Comparison of ENCODE assay signal across 18 cellular contexts in genomic region chr3:186942168-186942567, GRCh38.
"Had no signal": no experiment of that assay in that cellular context is flagged by ENCODE, and none has a peak within 500 bp of the region (broad histone marks: within the 10 kb centered on the region; RNA-seq: fewer than 3 reads in every experiment).

No MANE protein-coding gene starts in this region.

- H3K4me1 ChIP-seq: transverse colon had no signal

- H3K4me2 ChIP-seq: neural progenitor cell had no signal

- H3K9me3 Mint-ChIP-seq: activated CD8-positive, alpha-beta T cell treated with anti-CD3 and anti-CD28 coated beads for 36 hours; activated naive CD4-positive, alpha-beta T cell treated with anti-CD3 and anti-CD28 coated beads, Interleukin-2, amount 50 U/mL, for 24 hours; activated T-cell treated with anti-CD3 and anti-CD28 coated beads, Interleukin-2, amount 50 U/mL, for 4 hours; central memory CD8-positive, alpha-beta T cell; immature natural killer cell; naive B cell; neural progenitor cell; T-cell had no signal

- H3K27ac Mint-ChIP-seq: activated CD8-positive, alpha-beta T cell treated with anti-CD3 and anti-CD28 coated beads for 36 hours; activated naive CD4-positive, alpha-beta T cell treated with anti-CD3 and anti-CD28 coated beads, Interleukin-2, amount 50 U/mL, for 24 hours; neural progenitor cell; T-cell had no signal

- ATAC-seq: activated CD8-positive, alpha-beta T cell treated with anti-CD3 and anti-CD28 coated beads for 36 hours; activated T-cell treated with anti-CD3 and anti-CD28 coated beads, Interleukin-2, amount 50 U/mL, for 4 hours; foreskin keratinocyte; T-cell had no signal

- H3K4me3 ChIP-seq: neural progenitor cell, sigmoid colon, SK-N-MC, transverse colon had no signal

- DNase-seq: activated CD4-positive, alpha-beta T cell treated with anti-CD3 and anti-CD28 coated beads for 4 hours; activated CD8-positive, alpha-beta T cell treated with anti-CD3 and anti-CD28 coated beads for 36 hours; activated effector memory CD4-positive, alpha-beta T cell treated with Interleukin-2 at 50 U/mL for 16 hours; activated T-cell treated with anti-CD3 and anti-CD28 coated beads, Interleukin-2, amount 50 U/mL, for 4 hours; cortex of kidney; effector CD4-positive, alpha-beta T cell; foreskin keratinocyte; immature natural killer cell; mammary epithelial cell; naive B cell; sigmoid colon; stimulated activated CD4-positive, alpha-beta T cell treated with anti-CD3 and anti-CD28 coated beads, Interleukin-1b, Interleukin-23, amount 100 ng/mL, for 48 hours; T-cell; transverse colon had no signal

- H3K27ac ChIP-seq: foreskin keratinocyte, neural progenitor cell, SK-N-MC, transverse colon had no signal

- H3K36me3 ChIP-seq: neural progenitor cell, sigmoid colon, transverse colon had no signal

- H3K9me3 ChIP-seq: sigmoid colon, transverse colon had no signal

- H3K27me3 Mint-ChIP-seq: activated CD8-positive, alpha-beta T cell treated with anti-CD3 and anti-CD28 coated beads for 36 hours; activated naive CD4-positive, alpha-beta T cell treated with anti-CD3 and anti-CD28 coated beads, Interleukin-2, amount 50 U/mL, for 24 hours; central memory CD8-positive, alpha-beta T cell; naive B cell; T-cell had no signal

- H3K4me3 Mint-ChIP-seq: activated CD8-positive, alpha-beta T cell treated with anti-CD3 and anti-CD28 coated beads for 36 hours; activated naive CD4-positive, alpha-beta T cell treated with anti-CD3 and anti-CD28 coated beads, Interleukin-2, amount 50 U/mL, for 24 hours; activated T-cell treated with anti-CD3 and anti-CD28 coated beads, Interleukin-2, amount 50 U/mL, for 4 hours; central memory CD8-positive, alpha-beta T cell; immature natural killer cell; neural progenitor cell; T-cell had no signal

- H2AFZ ChIP-seq: neural progenitor cell had no signal

- H3K9ac ChIP-seq: neural progenitor cell had no signal

- H3K27me3 ChIP-seq: foreskin keratinocyte, neural progenitor cell, sigmoid colon, transverse colon had no signal
